Comparison of ENCODE assay signal across 8 cellular contexts in genomic region chrX:120629667-120630537, GRCh38. TPM values are rescaled to one million over a fixed set of nuclear protein-coding genes. Genes with fewer than 3 reads are reported as not detected.
A peak's percentile ranks its signal among the peaks of the same experiment; 100 is the strongest.
DNase-seq lines count a peak whose midpoint lies in the region; ATAC-seq and TF ChIP-seq lines count a peak whose summit lies in the region.

TSS of gene C1GALT1C1 (minus strand) at chrX:120630054. CDS start at chrX:120627166, 2,888 bp downstream.

- no peaks in the 10 kb centered on the region for H3K27me3 ChIP-seq in thymus (ENCODE audit: control insufficient read depth, insufficient read depth)

- intact Hi-C loops in head of caudate nucleus (cut with DNase I) = no loop called here

- peak within 1 kb of the TSS; percentile 97 for H3K27ac Mint-ChIP-seq in activated naive CD8-positive, alpha-beta T cell treated with anti-CD3 and anti-CD28 coated beads for 36 hours
- peak within 1 kb of the TSS; percentile 93 for H3K27ac Mint-ChIP-seq in osteocyte (ENCODE audit: unreplicated experiment)

- peak; percentile 95 for ATAC-seq in HG02623 (IDR thresholded peaks at IDR 0.05; ENCODE audit: unreplicated experiment)

- H3K27ac ChIP-seq in thymus (ENCODE audit: low read depth) = peak within 1 kb of the TSS; percentile 96

- peak within 1 kb of the TSS; percentile 62 for H3K4me3 ChIP-seq in thymus (ENCODE audit: low read length)

- H3K36me3 Mint-ChIP-seq in activated naive CD8-positive, alpha-beta T cell treated with anti-CD3 and anti-CD28 coated beads for 36 hours = peaks cover 4% of the 10 kb centered on the region
- H3K36me3 Mint-ChIP-seq in osteocyte (ENCODE audit: unreplicated experiment) = no peaks in the 10 kb centered on the region

- POLR2A ChIA-PET in GM10248 (lab: Yijun Ruan, JAX) = no interaction called here

- H3K9me3 Mint-ChIP-seq in activated naive CD8-positive, alpha-beta T cell treated with anti-CD3 and anti-CD28 coated beads for 36 hours = no peaks in the 10 kb centered on the region
- H3K9me3 Mint-ChIP-seq in osteocyte (ENCODE audit: unreplicated experiment) = no peaks in the 10 kb centered on the region

- no peaks in the 10 kb centered on the region for H3K36me3 ChIP-seq in thymus (ENCODE audit: control insufficient read depth, insufficient read depth)

- no peaks in the 10 kb centered on the region for H3K9me3 ChIP-seq in thymus (ENCODE audit: control insufficient read depth)

- WGBS in thymus = under 1% methylated on average over 68 of the region's 68 CpGs

- H3K4me1 ChIP-seq in thymus (ENCODE audit: control insufficient read depth, insufficient read depth, low read length) = no peaks in the 10 kb centered on the region

- peaks cover 14% of the 10 kb centered on the region for H3K4me1 Mint-ChIP-seq in activated naive CD8-positive, alpha-beta T cell treated with anti-CD3 and anti-CD28 coated beads for 36 hours
- H3K4me1 Mint-ChIP-seq in osteocyte (ENCODE audit: unreplicated experiment) = peaks cover 10% of the 10 kb centered on the region

- TF ChIP-seq CTCF in GM10248 (IDR thresholded peaks at IDR 0.05; ENCODE audit: control extremely low read depth, extremely low read depth, low read depth, missing control alignments) (no peak), osteocyte (IDR thresholded peaks at IDR 0.05) (no peak)

- CTCF ChIA-PET in GM10248 (lab: Yijun Ruan, JAX) = no interaction called here

- H3K4me3 Mint-ChIP-seq in activated naive CD8-positive, alpha-beta T cell treated with anti-CD3 and anti-CD28 coated beads for 36 hours = peak within 1 kb of the TSS; percentile 91
- H3K4me3 Mint-ChIP-seq in osteocyte (ENCODE audit: unreplicated experiment) = peak within 1 kb of the TSS; percentile 80

- DNase-seq in GM10248 (ENCODE audit: extremely low spot score) (peak; percentile 84), NCI-H1105 (lab: John Stamatoyannopoulos, UW) (peak; percentile 96), SKM-1 treated with dmso at 0.1 percent for 144 hours (lab: John Stamatoyannopoulos, UW; ENCODE audit: unreplicated experiment) (peak; percentile 95), head of caudate nucleus (peak; percentile 77 to 95 (median 89)), osteocyte (ENCODE audit: extremely low spot score, unreplicated experiment) (peak; percentile 95)
- DNase-seq in activated naive CD8-positive, alpha-beta T cell treated with anti-CD3 and anti-CD28 coated beads for 36 hours = peak; percentile 92

- no peaks in the 10 kb centered on the region for H3K27me3 Mint-ChIP-seq in activated naive CD8-positive, alpha-beta T cell treated with anti-CD3 and anti-CD28 coated beads for 36 hours
- H3K27me3 Mint-ChIP-seq in osteocyte (ENCODE audit: unreplicated experiment) = no peaks in the 10 kb centered on the region

RNA-seq across cellular contexts. Expression of gene C1GALT1C1, which starts in this region (rescaled TPM):
- 10 to 100 TPM; 12.3 to 13.3 TPM for total RNA-seq in activated naive CD8-positive, alpha-beta T cell treated with anti-CD3 and anti-CD28 coated beads for 36 hours
- 26.6 and 30.4 TPM in 2 replicates for total RNA-seq in osteocyte
- 17.4 TPM for polyA plus RNA-seq in thymus

Comparison
In these comparisons a context has a peak if more than half of its experiments do, and no peak if none do; other contexts are left out.
1. Peak in every context shown above with its lines: DNase-seq, ATAC-seq, H3K4me3 ChIP-seq and H3K27ac ChIP-seq.